ENCODE assay signal across 8 cellular contexts in genomic region chr3:186783070-186783730, GRCh38. TPM values are rescaled to one million over a fixed set of nuclear protein-coding genes. Genes with fewer than 3 reads are reported as not detected.
A peak's percentile ranks its signal among the peaks of the same experiment; 100 is the strongest.
DNase-seq lines count a peak whose midpoint lies in the region; TF ChIP-seq lines count a peak whose summit lies in the region.

EIF4A2 (plus strand) TSS chr3:186783577; CDS start chr3:186783611, 34 bp downstream.

- peak within 1 kb of the TSS; percentile 46 for H2BK5ac ChIP-seq in neuronal stem cell (ENCODE audit: low read length)

- H2BK120ac ChIP-seq in neuronal stem cell (ENCODE audit: low read depth, low read length) = no peak within 1 kb of the TSS

- peak within 1 kb of the TSS; percentile 62 for H3K23ac ChIP-seq in neuronal stem cell (ENCODE audit: low read depth, low read length, poor library complexity)

- WGBS in neuronal stem cell (ENCODE audit: extremely low coverage in 2 of 2, insufficient read length in 2 of 2, insufficient replicate concordance in 1 of 2), 2 donors = no CpG with 5 or more reads among the region's 59 CpGs

- TF ChIP-seq CTCF in HFFc6 (IDR thresholded peaks at IDR 0.05) = no peak

- no peaks in the 10 kb centered on the region for H3K27me3 ChIP-seq in neuronal stem cell (ENCODE audit: control insufficient read depth in 3 of 3, insufficient read depth in 3 of 3, low read depth in 1 of 3, low read length in 3 of 3)

- H3K9ac ChIP-seq in SK-N-MC (ENCODE audit: insufficient read length) (peak within 1 kb of the TSS; percentile 100), neuronal stem cell (ENCODE audit: low read depth, low read length, poor library complexity) (peak within 1 kb of the TSS; percentile 96)

- H3K4ac ChIP-seq in neuronal stem cell (ENCODE audit: low read length) = peak within 1 kb of the TSS; percentile 10

- no peak within 1 kb of the TSS for H2BK15ac ChIP-seq in neuronal stem cell (ENCODE audit: low read length)

- H3K27ac Mint-ChIP-seq in HFFc6 = peak within 1 kb of the TSS; percentile 99
- H3K27ac Mint-ChIP-seq in activated naive CD4-positive, alpha-beta T cell treated with anti-CD3 and anti-CD28 coated beads for 36 hours = peak within 1 kb of the TSS; percentile 100

- peaks cover 1 to 11% of the 10 kb centered on the region in 2 donors for H3K4me1 ChIP-seq in neuronal stem cell (ENCODE audit: control insufficient read depth in 2 of 2, insufficient read depth in 1 of 2, low read depth in 1 of 2, low read length in 2 of 2)

- CTCF ChIA-PET in activated naive CD4-positive, alpha-beta T cell treated with anti-CD3 and anti-CD28 coated beads for 36 hours (lab: Charles Lee) = interaction anchor here (1.0 to 1.2 kb wide), 3 partner anchors 10 to 169 kb away, joined by 3 to 5 read pairs (median 4); no protein-coding TSS in a partner anchor

- H3K9me3 ChIP-seq in SK-N-MC (ENCODE audit: low read depth, low read length) = no peaks in the 10 kb centered on the region
- H3K9me3 ChIP-seq in neuronal stem cell (replicated peaks in 1 of 2; ENCODE audit: control insufficient read depth in 2 of 2, insufficient read depth in 1 of 2, low read depth in 1 of 2, low read length in 2 of 2) = no peaks in the 10 kb centered on the region

- peaks cover 39% of the 10 kb centered on the region for H3K4me1 Mint-ChIP-seq in HFFc6 (ENCODE audit: low read depth)
- H3K4me1 Mint-ChIP-seq in activated naive CD4-positive, alpha-beta T cell treated with anti-CD3 and anti-CD28 coated beads for 36 hours (ENCODE audit: low read depth) = peaks cover 29% of the 10 kb centered on the region

- no peak within 1 kb of the TSS for H2BK12ac ChIP-seq in neuronal stem cell (ENCODE audit: low read length)

- H2AK5ac ChIP-seq in neuronal stem cell (ENCODE audit: low read depth, low read length) = peak within 1 kb of the TSS; percentile 88

- H3K79me1 ChIP-seq in neuronal stem cell (ENCODE audit: low read depth, low read length) = no peaks in the 10 kb centered on the region

- H3K36me3 Mint-ChIP-seq in HFFc6 (ENCODE audit: low read depth) = peaks cover 49% of the 10 kb centered on the region
- H3K36me3 Mint-ChIP-seq in activated naive CD4-positive, alpha-beta T cell treated with anti-CD3 and anti-CD28 coated beads for 36 hours (ENCODE audit: low read depth) = peaks cover 51% of the 10 kb centered on the region

- intact Hi-C loops in activated naive CD4-positive, alpha-beta T cell treated with anti-CD3 and anti-CD28 coated beads for 36 hours (cut with micrococcal nuclease) = loop anchor here (1.0 to 5.0 kb wide), 8 partner anchors 11 to 846 kb away; partner anchors contain the start of genes DNAJB11, RFC4 and ST6GAL1

- DNase-seq in GM03348 (ENCODE audit: low spot score) (peak; percentile 95), HFFc6 (peak; percentile 88), NCI-H1048 (lab: John Stamatoyannopoulos, UW) (peak; percentile 64), SK-N-MC (ENCODE audit: low read depth, low spot score) (peak; percentile 87), foreskin melanocyte (peak; percentile 83), neuronal stem cell (ENCODE audit: low spot score) (peak; percentile 94), stromal cell of bone marrow (ENCODE audit: low read depth) (peak; percentile 76)
- DNase-seq in activated naive CD4-positive, alpha-beta T cell treated with anti-CD3 and anti-CD28 coated beads for 36 hours = peak; percentile 91

- peaks cover 19% of the 10 kb centered on the region for H3K27me3 Mint-ChIP-seq in HFFc6 (ENCODE audit: insufficient read depth)
- peaks cover 3% of the 10 kb centered on the region for H3K27me3 Mint-ChIP-seq in activated naive CD4-positive, alpha-beta T cell treated with anti-CD3 and anti-CD28 coated beads for 36 hours (ENCODE audit: low read depth)

- peak within 1 kb of the TSS; percentile 99 for H3K4me3 Mint-ChIP-seq in HFFc6
- peak within 1 kb of the TSS; percentile 99 for H3K4me3 Mint-ChIP-seq in activated naive CD4-positive, alpha-beta T cell treated with anti-CD3 and anti-CD28 coated beads for 36 hours

- no peak within 1 kb of the TSS for H4K91ac ChIP-seq in neuronal stem cell (ENCODE audit: low read depth, low read length, poor library complexity)

- H3K18ac ChIP-seq in neuronal stem cell (ENCODE audit: low read length) = peak within 1 kb of the TSS; percentile 87

- H4K8ac ChIP-seq in neuronal stem cell (ENCODE audit: low read depth, low read length) = no peak within 1 kb of the TSS

- H3K27ac ChIP-seq in SK-N-MC = peak within 1 kb of the TSS; percentile 98
- peak within 1 kb of the TSS; percentile 86 for H3K27ac ChIP-seq in neuronal stem cell (replicated peaks; ENCODE audit: low read length)

- H3K4me2 ChIP-seq in neuronal stem cell (ENCODE audit: insufficient read depth, low read length, poor library complexity, severe bottlenecking) = peak within 1 kb of the TSS; percentile 56

- H3K36me3 ChIP-seq in SK-N-MC (ENCODE audit: insufficient read depth, low read length) = peaks cover 47% of the 10 kb centered on the region
- peaks cover 26 to 42% of the 10 kb centered on the region in 2 donors for H3K36me3 ChIP-seq in neuronal stem cell (replicated peaks in 1 of 2; ENCODE audit: control insufficient read depth in 2 of 2, insufficient read depth in 2 of 2, low read length in 2 of 2)

- H2AFZ ChIP-seq in neuronal stem cell (ENCODE audit: low read length) = peak within 1 kb of the TSS; percentile 91

- peak within 1 kb of the TSS; percentile 40 for H3K14ac ChIP-seq in neuronal stem cell (ENCODE audit: low read length)

- peaks cover 21% of the 10 kb centered on the region for H3K9me3 Mint-ChIP-seq in HFFc6
- no peaks in the 10 kb centered on the region for H3K9me3 Mint-ChIP-seq in activated naive CD4-positive, alpha-beta T cell treated with anti-CD3 and anti-CD28 coated beads for 36 hours

- H3K4me3 ChIP-seq in SK-N-MC = peak within 1 kb of the TSS; percentile 99
- H3K4me3 ChIP-seq in neuronal stem cell (ENCODE audit: low read length in 2 of 2) = peak within 1 kb of the TSS; percentile 87 to 92

RNA-seq across cellular contexts. Expression of gene EIF4A2, which starts in this region (rescaled TPM):
- 100 to 1,000 TPM; 249 to 363 (median 264) TPM for total RNA-seq in HFFc6 (2021; fragmentation: NEBNext Ultra II Directional; extraction: Animal tissue kit (Norgen Biotek cat#: 25700))
- 100 to 1,000 TPM; 445 to 469 TPM for total RNA-seq in activated naive CD4-positive, alpha-beta T cell treated with anti-CD3 and anti-CD28 coated beads for 36 hours
- polyA plus RNA-seq in neuronal stem cell (2013, experiment 1 of 2) = 459 TPM
- 457 TPM for polyA plus RNA-seq in neuronal stem cell (2013, experiment 2 of 2)

Comparison
In these comparisons a context has a peak if more than half of its experiments do, and no peak if none do; other contexts are left out.
1. Peak in every context shown above with its lines: DNase-seq, H3K4me3 ChIP-seq and H3K27ac ChIP-seq.